8 cellular contexts compared by ENCODE assay signal in genomic region chr1:168135982-168136708, GRCh38. TPM values are rescaled to one million over a fixed set of nuclear protein-coding genes. Genes with fewer than 3 reads are reported as not detected.
DNase-seq lines count a peak whose midpoint lies in the region; ATAC-seq lines count a peak whose summit lies in the region.

No MANE protein-coding gene starts in this region.

- peak overlapping the region; percentile 68 for H2AFZ ChIP-seq in trophoblast cell (ENCODE audit: insufficient read depth, low read length, poor library complexity)

- peak overlapping the region; percentile 59 for H4K8ac ChIP-seq in trophoblast cell (ENCODE audit: low read depth, low read length)

- H3K36me3 ChIP-seq in HUES64 (ENCODE audit: insufficient read depth, low read length), result no peaks in the 10 kb centered on the region
- no peaks in the 10 kb centered on the region for H3K36me3 ChIP-seq in trophoblast cell (ENCODE audit: control insufficient read depth in 1 of 2, insufficient read depth in 2 of 2, low read length in 2 of 2)

- H3K9ac ChIP-seq in HUES64 (ENCODE audit: low read depth, low read length) (peak overlapping the region; percentile 80), trophoblast cell (ENCODE audit: low read length) (peak overlapping the region; percentile 24)

- no peak overlapping the region for H3K23ac ChIP-seq in trophoblast cell (ENCODE audit: low read length)

- H2BK120ac ChIP-seq in trophoblast cell (ENCODE audit: insufficient read depth, low read length, poor library complexity), result no peak overlapping the region

- peak; percentile 68 for DNase-seq in D341Med (ENCODE audit: low spot score)
- peak; percentile 59 for DNase-seq in activated CD8-positive, alpha-beta memory T cell treated with anti-CD3 and anti-CD28 coated beads, Interleukin-2, amount 50 U/mL, for 48 hours
- peak; percentile 34 for DNase-seq in glomerular visceral epithelial cell (ENCODE audit: extremely low spot score)
- DNase-seq in trophoblast cell, result peak in 1 of 2 donors; percentile 34
- no peak for DNase-seq in HPDE6-E6E7 (ENCODE audit: extremely low spot score)
- DNase-seq in central memory CD4-positive, alpha-beta T cell, result no peak

- peak overlapping the region; percentile 2 for H4K12ac ChIP-seq in trophoblast cell (ENCODE audit: low read depth, low read length)

- peak overlapping the region; percentile 19 for H3K4ac ChIP-seq in trophoblast cell (ENCODE audit: low read depth, low read length)

- under 1% methylated on average over 61 of the region's 61 CpGs for WGBS in HUES64
- no CpG with 5 or more reads among the region's 61 CpGs for WGBS in trophoblast cell (ENCODE audit: extremely low coverage, insufficient coverage, insufficient read length)

- H3K9me3 ChIP-seq in HUES64 (ENCODE audit: insufficient read depth, low read depth, low read length), result no peaks in the 10 kb centered on the region
- H3K9me3 ChIP-seq in trophoblast cell (ENCODE audit: insufficient read depth, low read depth, low read length), result peaks cover 2% of the 10 kb centered on the region

- ATAC-seq in GM18909 (IDR thresholded peaks at IDR 0.05; ENCODE audit: poor library complexity, unreplicated experiment), result no peak

- H4K91ac ChIP-seq in trophoblast cell (ENCODE audit: low read depth, low read length), result peak overlapping the region; percentile 45

- peak overlapping the region; percentile 18 for H3K18ac ChIP-seq in trophoblast cell (ENCODE audit: low read length)

- no peak overlapping the region for H2AK5ac ChIP-seq in trophoblast cell (ENCODE audit: low read length)

- peak overlapping the region; percentile 87 for H3K4me2 ChIP-seq in trophoblast cell (ENCODE audit: low read length)

- H3K14ac ChIP-seq in trophoblast cell (ENCODE audit: low read length), result peak overlapping the region; percentile 79

- H3K4me1 ChIP-seq in HUES64 (ENCODE audit: insufficient read depth, low read length) (no peaks in the 10 kb centered on the region; the same call in none of the 2 replicates), trophoblast cell (ENCODE audit: control insufficient read depth in 1 of 2, insufficient read depth in 2 of 2, low read length in 2 of 2) (peaks cover 0 to 7% of the 10 kb centered on the region in 2 experiments)

- no peak overlapping the region for H2BK12ac ChIP-seq in trophoblast cell (ENCODE audit: low read length)

- H3K27me3 ChIP-seq in HUES64 (ENCODE audit: insufficient read depth, low read length) (peaks cover 30% of the 10 kb centered on the region), trophoblast cell (ENCODE audit: insufficient read depth, low read length) (no peaks in the 10 kb centered on the region)

- H3K4me3 ChIP-seq in HUES64 (ENCODE audit: low read length), result peak overlapping the region; percentile 73
- peak overlapping the region; percentile 82 for H3K4me3 ChIP-seq in trophoblast cell (ENCODE audit: low read depth, low read length)

- peaks cover 4% of the 10 kb centered on the region for H3K79me2 ChIP-seq in trophoblast cell (ENCODE audit: control insufficient read depth, insufficient read depth, low read length, poor library complexity)

- H3K79me1 ChIP-seq in trophoblast cell (ENCODE audit: low read length), result peaks cover 13% of the 10 kb centered on the region

- no peak overlapping the region for H2BK5ac ChIP-seq in trophoblast cell (ENCODE audit: low read depth, low read length, poor library complexity)

- no peak overlapping the region for H3K27ac ChIP-seq in HUES64 (ENCODE audit: low read depth, low read length)
- H3K27ac ChIP-seq in trophoblast cell (ENCODE audit: low read depth, low read length), result no peak overlapping the region

RNA-seq across cellular contexts. Expression of gene GPR161, which starts 0.6 kb away (rescaled TPM):
- polyA plus RNA-seq in HUES64 (2013, experiment 1 of 2), result 8.7 TPM
- 11.5 TPM for polyA plus RNA-seq in HUES64 (2013, experiment 2 of 2)
- 4.7 and 5.0 TPM in 2 replicates for polyA plus RNA-seq in trophoblast cell (2013)

RNA-seq across cellular contexts. Expression of gene TIPRL, which starts 42.6 kb away (rescaled TPM):
- polyA plus RNA-seq in HUES64 (2013, experiment 1 of 2), result 20.4 TPM
- 21.9 TPM for polyA plus RNA-seq in HUES64 (2013, experiment 2 of 2)
- polyA plus RNA-seq in trophoblast cell (2013), result 15.9 and 16.5 TPM in 2 replicates

Comparison
In these comparisons a context has a peak if more than half of its experiments do, and no peak if none do; other contexts are left out.
1. DNase-seq: peak in D341Med (single experiment), activated CD8-positive, alpha-beta memory T cell treated with anti-CD3 and anti-CD28 coated beads, Interleukin-2, amount 50 U/mL, for 48 hours (single experiment) and glomerular visceral epithelial cell (single experiment); none in HPDE6-E6E7 (single experiment) and central memory CD4-positive, alpha-beta T cell (single experiment).